ENCODE assay signal across 1 cellular context in genomic region chr2:231605607-231606091, GRCh38.
TF ChIP-seq lines count a peak whose summit lies in the region.

No MANE protein-coding gene starts in this region.

TF ChIP-seq in WTC11, 78 proteins besides CTCF, POLR2A, EP300 and RAD21 (continued from another document):
- TF ChIP-seq ZNF532 (CRISPR knock-in tag; IDR thresholded peaks at IDR 0.05; ENCODE audit: borderline replicate concordance) = no peak
